Comparison of ENCODE assay signal across 1 cellular context in genomic region chr6:149503276-149503675, GRCh38.
TF ChIP-seq lines count a peak whose summit lies in the region.

No MANE protein-coding gene starts in this region.

TF ChIP-seq in HepG2, 621 proteins besides CTCF, POLR2A, EP300 and RAD21:
- TF ChIP-seq RBM22 (optimal IDR thresholded peaks at IDR 0.05; ENCODE audit: low read length) (peak; percentile 42), CEBPG (CRISPR knock-in tag; IDR thresholded peaks at IDR 0.05) (peak; percentile 79), CEBPB (IDR thresholded peaks at IDR 0.05; ENCODE audit: borderline replicate concordance, low read depth, low read length) (peak; percentile 89), MZF1 (CRISPR knock-in tag; IDR thresholded peaks at IDR 0.05; ENCODE audit: borderline replicate concordance) (no peak)
